In genomic region chr19:48309731-48310130, GRCh38 we compare ENCODE assay signal across 1 cellular context.
A peak's percentile ranks its signal among the peaks of the same experiment; 100 is the strongest.
TF ChIP-seq lines count a peak whose summit lies in the region.

No MANE protein-coding gene starts in this region.

TF ChIP-seq in HepG2, 621 proteins besides CTCF, POLR2A, EP300 and RAD21:
- TF ChIP-seq SP4 (CRISPR knock-in tag; IDR thresholded peaks at IDR 0.05), result 0 out of 2 replicates have a peak, but pooled peaks have one; percentile 6
